Comparison of ENCODE assay signal across 1 cellular context in the genomic region with DNA sequence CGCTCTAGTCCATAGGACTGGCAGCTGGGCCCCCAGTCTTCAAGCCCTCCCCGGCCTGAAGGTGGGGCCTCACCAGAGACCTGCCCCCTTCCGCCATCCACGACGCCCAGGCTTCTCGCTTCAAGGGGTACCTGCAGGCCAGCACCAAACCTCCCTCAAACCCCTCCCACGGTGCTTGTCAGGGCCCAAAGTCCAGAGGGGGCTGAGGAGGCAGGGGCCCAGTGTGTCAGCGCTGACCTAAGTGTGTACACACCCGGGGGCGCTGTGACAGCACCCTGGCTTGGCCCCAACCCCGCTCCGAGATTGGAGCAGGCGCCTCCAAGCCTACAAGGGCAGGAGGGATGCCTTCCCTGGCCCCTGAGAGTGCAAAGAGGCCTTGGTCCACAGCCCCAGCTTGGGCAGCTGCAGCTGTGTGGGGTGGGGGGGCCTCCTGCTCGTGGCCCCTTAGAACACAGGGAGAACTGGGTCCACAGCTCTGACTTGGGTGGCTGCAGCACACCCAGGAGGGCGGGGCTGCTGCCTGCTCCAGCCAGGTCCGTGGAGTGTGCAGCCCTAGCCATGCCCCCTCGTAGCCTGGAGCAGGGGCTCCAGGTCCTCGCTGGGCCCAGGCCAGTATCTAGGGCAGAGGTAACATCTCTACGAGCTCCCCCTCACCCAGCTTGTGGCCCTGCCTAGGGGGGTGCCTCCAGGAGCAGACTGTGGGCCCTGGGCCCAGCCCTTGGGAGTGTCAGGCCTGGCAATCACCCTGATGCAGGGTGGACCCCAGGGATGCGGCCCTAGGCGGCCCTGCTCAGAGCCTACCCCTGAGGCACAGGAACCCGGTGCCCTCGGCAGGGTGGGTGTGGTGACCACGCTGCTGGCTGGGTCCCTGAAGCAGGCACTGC.
TF ChIP-seq lines count a peak whose summit lies in the region.

No MANE protein-coding gene starts in this region.

TF ChIP-seq in HepG2, 621 proteins besides CTCF, POLR2A, EP300 and RAD21 (continued from another document and continues in another):
- TF ChIP-seq TEAD3 (CRISPR knock-in tag; optimal IDR thresholded peaks at IDR 0.05; ENCODE audit: borderline replicate concordance): peak; percentile 49
- no peak for TF ChIP-seq PAX8 (CRISPR knock-in tag; IDR thresholded peaks at IDR 0.05; ENCODE audit: borderline replicate concordance)
- TF ChIP-seq PITX1 (CRISPR knock-in tag; IDR thresholded peaks at IDR 0.05): peak; percentile 77; the same call in 1 of the 2 replicates
- TF ChIP-seq HNRNPLL (IDR thresholded peaks at IDR 0.05; ENCODE audit: low read depth, low read length, poor library complexity, severe bottlenecking): peak; percentile 71
- no peak for TF ChIP-seq ZBTB1 (CRISPR knock-in tag; IDR thresholded peaks at IDR 0.05; ENCODE audit: borderline replicate concordance)
- no peak for TF ChIP-seq ZNF607 (CRISPR knock-in tag; IDR thresholded peaks at IDR 0.05; ENCODE audit: borderline replicate concordance)
- no peak for TF ChIP-seq TAF1 (CRISPR knock-in tag; IDR thresholded peaks at IDR 0.05)
- no peak for TF ChIP-seq ZNF180 (CRISPR knock-in tag; IDR thresholded peaks at IDR 0.05; ENCODE audit: borderline replicate concordance, low read depth)
- TF ChIP-seq ZNF704 (CRISPR knock-in tag; IDR thresholded peaks at IDR 0.05; ENCODE audit: borderline replicate concordance): no peak
- TF ChIP-seq KLF6 (CRISPR knock-in tag; IDR thresholded peaks at IDR 0.05): 0 out of 2 replicates have a peak, but pooled peaks have one; percentile 39
- TF ChIP-seq NR1H2 (CRISPR knock-in tag; IDR thresholded peaks at IDR 0.05; ENCODE audit: borderline replicate concordance, low read depth): no peak
- TF ChIP-seq FOSL2 (CRISPR knock-in tag; IDR thresholded peaks at IDR 0.05): peak; percentile 82
- TF ChIP-seq ZNF792 (CRISPR knock-in tag; IDR thresholded peaks at IDR 0.05): no peak
- 0 out of 2 replicates have a peak, but pooled peaks have one; percentile 20 for TF ChIP-seq ZNF275 (CRISPR knock-in tag; IDR thresholded peaks at IDR 0.05; ENCODE audit: borderline replicate concordance)
- no peak; the same call in 1 of the 2 replicates for TF ChIP-seq KDM5A (IDR thresholded peaks at IDR 0.05; ENCODE audit: borderline replicate concordance, low read length)
- TF ChIP-seq JDP2 (CRISPR knock-in tag; IDR thresholded peaks at IDR 0.05; ENCODE audit: borderline replicate concordance): no peak
- no peak for TF ChIP-seq ZFP36L2 (CRISPR knock-in tag; IDR thresholded peaks at IDR 0.05)
- TF ChIP-seq, protein P1, sequence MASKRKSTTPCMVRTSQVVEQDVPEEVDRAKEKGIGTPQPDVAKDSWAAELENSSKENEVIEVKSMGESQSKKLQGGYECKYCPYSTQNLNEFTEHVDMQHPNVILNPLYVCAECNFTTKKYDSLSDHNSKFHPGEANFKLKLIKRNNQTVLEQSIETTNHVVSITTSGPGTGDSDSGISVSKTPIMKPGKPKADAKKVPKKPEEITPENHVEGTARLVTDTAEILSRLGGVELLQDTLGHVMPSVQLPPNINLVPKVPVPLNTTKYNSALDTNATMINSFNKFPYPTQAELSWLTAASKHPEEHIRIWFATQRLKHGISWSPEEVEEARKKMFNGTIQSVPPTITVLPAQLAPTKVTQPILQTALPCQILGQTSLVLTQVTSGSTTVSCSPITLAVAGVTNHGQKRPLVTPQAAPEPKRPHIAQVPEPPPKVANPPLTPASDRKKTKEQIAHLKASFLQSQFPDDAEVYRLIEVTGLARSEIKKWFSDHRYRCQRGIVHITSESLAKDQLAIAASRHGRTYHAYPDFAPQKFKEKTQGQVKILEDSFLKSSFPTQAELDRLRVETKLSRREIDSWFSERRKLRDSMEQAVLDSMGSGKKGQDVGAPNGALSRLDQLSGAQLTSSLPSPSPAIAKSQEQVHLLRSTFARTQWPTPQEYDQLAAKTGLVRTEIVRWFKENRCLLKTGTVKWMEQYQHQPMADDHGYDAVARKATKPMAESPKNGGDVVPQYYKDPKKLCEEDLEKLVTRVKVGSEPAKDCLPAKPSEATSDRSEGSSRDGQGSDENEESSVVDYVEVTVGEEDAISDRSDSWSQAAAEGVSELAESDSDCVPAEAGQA (IDR thresholded peaks at IDR 0.05; ENCODE audit: low read depth): peak; percentile 49; the same call in 1 of the 2 replicates
- TF ChIP-seq, protein P1 (CRISPR knock-in tag; IDR thresholded peaks at IDR 0.05; ENCODE audit: borderline replicate concordance): no peak
- TF ChIP-seq KDM3A (CRISPR knock-in tag; IDR thresholded peaks at IDR 0.05; ENCODE audit: low read depth): 0 out of 2 replicates have a peak, but pooled peaks have one; percentile 75
- TF ChIP-seq MAFK (conservative IDR thresholded peaks at IDR 0.05 in 1 of 2, IDR thresholded peaks at IDR 0.05 in 1 of 2; ENCODE audit: low read length in 2 of 2): no peak
- TF ChIP-seq MBD4 (IDR thresholded peaks at IDR 0.05; ENCODE audit: borderline replicate concordance, low read length): no peak
- no peak for TF ChIP-seq ZNF577 (CRISPR knock-in tag; IDR thresholded peaks at IDR 0.05; ENCODE audit: borderline replicate concordance, low read depth)
- TF ChIP-seq MTA3 (CRISPR knock-in tag; IDR thresholded peaks at IDR 0.05): no peak
- peak; percentile 76; the same call in 1 of the 3 replicates for TF ChIP-seq MXI1 (IDR thresholded peaks at IDR 0.05; ENCODE audit: borderline replicate concordance, low read depth, low read length)
- TF ChIP-seq ZNF782 (CRISPR knock-in tag; IDR thresholded peaks at IDR 0.05; ENCODE audit: borderline replicate concordance): peak; percentile 37; the same call in 1 of the 2 replicates
- no peak for TF ChIP-seq THYN1 (CRISPR knock-in tag; IDR thresholded peaks at IDR 0.05; ENCODE audit: borderline replicate concordance, low read depth)
- TF ChIP-seq IRF2 (CRISPR knock-in tag; IDR thresholded peaks at IDR 0.05): peak; percentile 87
- TF ChIP-seq ELF3 (CRISPR knock-in tag; IDR thresholded peaks at IDR 0.05): peak; percentile 46; the same call in 1 of the 2 replicates
- peak; percentile 33; the same call in 1 of the 2 replicates for TF ChIP-seq SIX1 (CRISPR knock-in tag; IDR thresholded peaks at IDR 0.05; ENCODE audit: borderline replicate concordance)
- TF ChIP-seq ZNF441 (CRISPR knock-in tag; IDR thresholded peaks at IDR 0.05; ENCODE audit: borderline replicate concordance): peak; percentile 48; the same call in 1 of the 2 replicates
- no peak for TF ChIP-seq NFATC3 (CRISPR knock-in tag; IDR thresholded peaks at IDR 0.05)
- no peak for TF ChIP-seq ZNF75D (CRISPR knock-in tag; IDR thresholded peaks at IDR 0.05; ENCODE audit: borderline replicate concordance)
- peak; percentile 51; the same call in 1 of the 2 replicates for TF ChIP-seq CREB1 (IDR thresholded peaks at IDR 0.05)
- no peak; the same call in 1 of the 2 replicates for TF ChIP-seq CREB1 (CRISPR knock-in tag; IDR thresholded peaks at IDR 0.05)
- no peak for TF ChIP-seq SP1 (IDR thresholded peaks at IDR 0.05)
- TF ChIP-seq SP1 (CRISPR knock-in tag; IDR thresholded peaks at IDR 0.05): peak; percentile 71
- peak; percentile 84 for TF ChIP-seq BCL6 (CRISPR knock-in tag; IDR thresholded peaks at IDR 0.05)
- no peak for TF ChIP-seq IKZF1 (IDR thresholded peaks at IDR 0.05)
- no peak for TF ChIP-seq ZNF253 (CRISPR knock-in tag; IDR thresholded peaks at IDR 0.05; ENCODE audit: borderline replicate concordance)
- TF ChIP-seq ZNF30 (CRISPR knock-in tag; IDR thresholded peaks at IDR 0.05): no peak
- TF ChIP-seq ZFP82 (CRISPR knock-in tag; IDR thresholded peaks at IDR 0.05; ENCODE audit: borderline replicate concordance): no peak
- TF ChIP-seq, protein P2, sequence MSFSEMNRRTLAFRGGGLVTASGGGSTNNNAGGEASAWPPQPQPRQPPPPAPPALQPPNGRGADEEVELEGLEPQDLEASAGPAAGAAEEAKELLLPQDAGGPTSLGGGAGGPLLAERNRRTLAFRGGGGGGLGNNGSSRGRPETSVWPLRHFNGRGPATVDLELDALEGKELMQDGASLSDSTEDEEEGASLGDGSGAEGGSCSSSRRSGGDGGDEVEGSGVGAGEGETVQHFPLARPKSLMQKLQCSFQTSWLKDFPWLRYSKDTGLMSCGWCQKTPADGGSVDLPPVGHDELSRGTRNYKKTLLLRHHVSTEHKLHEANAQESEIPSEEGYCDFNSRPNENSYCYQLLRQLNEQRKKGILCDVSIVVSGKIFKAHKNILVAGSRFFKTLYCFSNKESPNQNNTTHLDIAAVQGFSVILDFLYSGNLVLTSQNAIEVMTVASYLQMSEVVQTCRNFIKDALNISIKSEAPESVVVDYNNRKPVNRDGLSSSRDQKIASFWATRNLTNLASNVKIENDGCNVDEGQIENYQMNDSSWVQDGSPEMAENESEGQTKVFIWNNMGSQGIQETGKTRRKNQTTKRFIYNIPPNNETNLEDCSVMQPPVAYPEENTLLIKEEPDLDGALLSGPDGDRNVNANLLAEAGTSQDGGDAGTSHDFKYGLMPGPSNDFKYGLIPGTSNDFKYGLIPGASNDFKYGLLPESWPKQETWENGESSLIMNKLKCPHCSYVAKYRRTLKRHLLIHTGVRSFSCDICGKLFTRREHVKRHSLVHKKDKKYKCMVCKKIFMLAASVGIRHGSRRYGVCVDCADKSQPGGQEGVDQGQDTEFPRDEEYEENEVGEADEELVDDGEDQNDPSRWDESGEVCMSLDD (CRISPR knock-in tag; IDR thresholded peaks at IDR 0.05; ENCODE audit: borderline replicate concordance): 0 out of 2 replicates have a peak, but pooled peaks have one; percentile 54
- TF ChIP-seq, protein P3, sequence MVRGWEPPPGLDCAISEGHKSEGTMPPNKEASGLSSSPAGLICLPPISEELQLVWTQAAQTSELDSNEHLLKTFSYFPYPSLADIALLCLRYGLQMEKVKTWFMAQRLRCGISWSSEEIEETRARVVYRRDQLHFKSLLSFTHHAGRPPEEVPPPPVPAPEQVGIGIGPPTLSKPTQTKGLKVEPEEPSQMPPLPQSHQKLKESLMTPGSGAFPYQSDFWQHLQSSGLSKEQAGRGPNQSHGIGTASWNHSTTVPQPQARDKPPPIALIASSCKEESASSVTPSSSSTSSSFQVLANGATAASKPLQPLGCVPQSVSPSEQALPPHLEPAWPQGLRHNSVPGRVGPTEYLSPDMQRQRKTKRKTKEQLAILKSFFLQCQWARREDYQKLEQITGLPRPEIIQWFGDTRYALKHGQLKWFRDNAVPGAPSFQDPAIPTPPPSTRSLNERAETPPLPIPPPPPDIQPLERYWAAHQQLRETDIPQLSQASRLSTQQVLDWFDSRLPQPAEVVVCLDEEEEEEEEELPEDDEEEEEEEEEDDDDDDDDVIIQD (CRISPR knock-in tag; IDR thresholded peaks at IDR 0.05; ENCODE audit: low read depth): peak; percentile 94
- TF ChIP-seq RBM39 (IDR thresholded peaks at IDR 0.05; ENCODE audit: low read depth, low read length, poor library complexity, severe bottlenecking): no peak
- no peak for TF ChIP-seq ZNF232 (CRISPR knock-in tag; IDR thresholded peaks at IDR 0.05; ENCODE audit: borderline replicate concordance)
- no peak for TF ChIP-seq TAF15 (IDR thresholded peaks at IDR 0.05; ENCODE audit: low read depth, low read length, poor library complexity, severe bottlenecking)
- 0 out of 2 replicates have a peak, but pooled peaks have one; percentile 33 for TF ChIP-seq ZNF777 (CRISPR knock-in tag; IDR thresholded peaks at IDR 0.05)
- TF ChIP-seq ZNF550 (CRISPR knock-in tag; IDR thresholded peaks at IDR 0.05; ENCODE audit: borderline replicate concordance): no peak
- TF ChIP-seq MXD4 (CRISPR knock-in tag; IDR thresholded peaks at IDR 0.05): peak; percentile 40; the same call in 1 of the 2 replicates
- peak; percentile 44; the same call in 1 of the 2 replicates for TF ChIP-seq MIER2 (CRISPR knock-in tag; IDR thresholded peaks at IDR 0.05)
- TF ChIP-seq ZNF12 (CRISPR knock-in tag; IDR thresholded peaks at IDR 0.05): peak; percentile 39; the same call in 1 of the 2 replicates
- peak; percentile 67; the same call in 1 of the 2 replicates for TF ChIP-seq SPEN (CRISPR knock-in tag; IDR thresholded peaks at IDR 0.05; ENCODE audit: low read depth)
- TF ChIP-seq SCMH1 (CRISPR knock-in tag; IDR thresholded peaks at IDR 0.05; ENCODE audit: borderline replicate concordance): no peak
- TF ChIP-seq, protein P4, sequence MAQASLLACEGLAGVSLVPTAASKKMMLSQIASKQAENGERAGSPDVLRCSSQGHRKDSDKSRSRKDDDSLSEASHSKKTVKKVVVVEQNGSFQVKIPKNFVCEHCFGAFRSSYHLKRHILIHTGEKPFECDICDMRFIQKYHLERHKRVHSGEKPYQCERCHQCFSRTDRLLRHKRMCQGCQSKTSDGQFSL (CRISPR knock-in tag; IDR thresholded peaks at IDR 0.05): peak; percentile 79; the same call in 1 of the 2 replicates
- TF ChIP-seq, protein P5, sequence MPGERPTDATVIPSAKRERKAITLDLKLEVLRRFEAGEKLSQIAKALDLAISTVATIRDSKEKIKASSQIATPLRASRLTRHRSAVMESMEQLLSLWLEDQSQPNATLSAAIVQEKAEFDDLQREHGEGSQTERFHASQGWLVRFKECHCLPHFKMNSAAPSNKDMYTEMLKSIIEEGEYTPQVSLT (CRISPR knock-in tag; IDR thresholded peaks at IDR 0.05; ENCODE audit: borderline replicate concordance, low read depth): no peak
